1 cellular context compared by ENCODE assay signal in the genomic region with DNA sequence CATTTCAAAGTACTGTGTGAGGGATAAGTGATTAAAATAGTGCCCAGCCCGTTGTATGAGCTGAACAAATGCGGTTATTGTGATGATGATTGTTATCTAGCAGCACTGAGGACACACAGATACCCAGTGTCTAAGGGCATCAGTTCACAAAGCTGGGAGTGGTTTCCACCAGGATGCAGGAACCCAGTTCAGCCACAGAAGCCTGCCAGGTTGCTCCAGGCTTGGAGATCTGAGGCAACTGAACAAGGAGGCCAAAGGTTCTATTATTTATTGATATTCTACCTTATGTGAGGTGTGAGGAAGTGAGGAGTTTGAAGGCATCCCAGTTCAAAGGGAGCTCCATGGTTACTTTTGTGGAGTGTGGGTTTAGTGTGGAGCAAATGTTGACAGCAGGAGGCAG.
TF ChIP-seq lines count a peak whose summit lies in the region.

No MANE protein-coding gene starts in this region.

TF ChIP-seq in HepG2, 621 proteins besides CTCF, POLR2A, EP300 and RAD21 (continued from another document):
- TF ChIP-seq, protein P1, sequence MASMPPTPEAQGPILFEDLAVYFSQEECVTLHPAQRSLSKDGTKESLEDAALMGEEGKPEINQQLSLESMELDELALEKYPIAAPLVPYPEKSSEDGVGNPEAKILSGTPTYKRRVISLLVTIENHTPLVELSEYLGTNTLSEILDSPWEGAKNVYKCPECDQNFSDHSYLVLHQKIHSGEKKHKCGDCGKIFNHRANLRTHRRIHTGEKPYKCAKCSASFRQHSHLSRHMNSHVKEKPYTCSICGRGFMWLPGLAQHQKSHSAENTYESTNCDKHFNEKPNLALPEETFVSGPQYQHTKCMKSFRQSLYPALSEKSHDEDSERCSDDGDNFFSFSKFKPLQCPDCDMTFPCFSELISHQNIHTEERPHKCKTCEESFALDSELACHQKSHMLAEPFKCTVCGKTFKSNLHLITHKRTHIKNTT (CRISPR knock-in tag; IDR thresholded peaks at IDR 0.05), result no peak
- no peak for TF ChIP-seq ZMAT3 (CRISPR knock-in tag; conservative IDR thresholded peaks at IDR 0.05)
- TF ChIP-seq HOXA5 (CRISPR knock-in tag; IDR thresholded peaks at IDR 0.05), result no peak
- TF ChIP-seq NFATC3 (CRISPR knock-in tag; IDR thresholded peaks at IDR 0.05), result no peak
- no peak for TF ChIP-seq FOSL1 (CRISPR knock-in tag; IDR thresholded peaks at IDR 0.05; ENCODE audit: borderline replicate concordance)
- no peak for TF ChIP-seq BRCA1 (CRISPR knock-in tag; IDR thresholded peaks at IDR 0.05)
- TF ChIP-seq ZNF792 (CRISPR knock-in tag; IDR thresholded peaks at IDR 0.05), result no peak
- no peak for TF ChIP-seq ZNF703 (CRISPR knock-in tag; IDR thresholded peaks at IDR 0.05; ENCODE audit: borderline replicate concordance)
- no peak for TF ChIP-seq RARA (CRISPR knock-in tag; IDR thresholded peaks at IDR 0.05)
- no peak for TF ChIP-seq SRSF1 (optimal IDR thresholded peaks at IDR 0.05; ENCODE audit: low read depth, low read length)
- no peak for TF ChIP-seq SP2 (CRISPR knock-in tag; IDR thresholded peaks at IDR 0.05)
- TF ChIP-seq, protein P2, sequence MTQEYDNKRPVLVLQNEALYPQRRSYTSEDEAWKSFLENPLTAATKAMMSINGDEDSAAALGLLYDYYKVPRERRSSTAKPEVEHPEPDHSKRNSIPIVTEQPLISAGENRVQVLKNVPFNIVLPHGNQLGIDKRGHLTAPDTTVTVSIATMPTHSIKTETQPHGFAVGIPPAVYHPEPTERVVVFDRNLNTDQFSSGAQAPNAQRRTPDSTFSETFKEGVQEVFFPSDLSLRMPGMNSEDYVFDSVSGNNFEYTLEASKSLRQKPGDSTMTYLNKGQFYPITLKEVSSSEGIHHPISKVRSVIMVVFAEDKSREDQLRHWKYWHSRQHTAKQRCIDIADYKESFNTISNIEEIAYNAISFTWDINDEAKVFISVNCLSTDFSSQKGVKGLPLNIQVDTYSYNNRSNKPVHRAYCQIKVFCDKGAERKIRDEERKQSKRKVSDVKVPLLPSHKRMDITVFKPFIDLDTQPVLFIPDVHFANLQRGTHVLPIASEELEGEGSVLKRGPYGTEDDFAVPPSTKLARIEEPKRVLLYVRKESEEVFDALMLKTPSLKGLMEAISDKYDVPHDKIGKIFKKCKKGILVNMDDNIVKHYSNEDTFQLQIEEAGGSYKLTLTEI (CRISPR knock-in tag; conservative IDR thresholded peaks at IDR 0.05), result no peak
- no peak for TF ChIP-seq ZZZ3 (CRISPR knock-in tag; IDR thresholded peaks at IDR 0.05; ENCODE audit: borderline replicate concordance)
- TF ChIP-seq ZNF350 (CRISPR knock-in tag; IDR thresholded peaks at IDR 0.05; ENCODE audit: borderline replicate concordance, low read depth), result no peak
- TF ChIP-seq CC2D1A (CRISPR knock-in tag; IDR thresholded peaks at IDR 0.05), result no peak
- TF ChIP-seq KAT2B (IDR thresholded peaks at IDR 0.05; ENCODE audit: borderline replicate concordance, low read depth, low read length), result no peak
- no peak for TF ChIP-seq ELF4 (CRISPR knock-in tag; IDR thresholded peaks at IDR 0.05; ENCODE audit: borderline replicate concordance)
- TF ChIP-seq ZNF367 (CRISPR knock-in tag; IDR thresholded peaks at IDR 0.05; ENCODE audit: borderline replicate concordance), result no peak
